8 cellular contexts compared by ENCODE assay signal in the genomic region with DNA sequence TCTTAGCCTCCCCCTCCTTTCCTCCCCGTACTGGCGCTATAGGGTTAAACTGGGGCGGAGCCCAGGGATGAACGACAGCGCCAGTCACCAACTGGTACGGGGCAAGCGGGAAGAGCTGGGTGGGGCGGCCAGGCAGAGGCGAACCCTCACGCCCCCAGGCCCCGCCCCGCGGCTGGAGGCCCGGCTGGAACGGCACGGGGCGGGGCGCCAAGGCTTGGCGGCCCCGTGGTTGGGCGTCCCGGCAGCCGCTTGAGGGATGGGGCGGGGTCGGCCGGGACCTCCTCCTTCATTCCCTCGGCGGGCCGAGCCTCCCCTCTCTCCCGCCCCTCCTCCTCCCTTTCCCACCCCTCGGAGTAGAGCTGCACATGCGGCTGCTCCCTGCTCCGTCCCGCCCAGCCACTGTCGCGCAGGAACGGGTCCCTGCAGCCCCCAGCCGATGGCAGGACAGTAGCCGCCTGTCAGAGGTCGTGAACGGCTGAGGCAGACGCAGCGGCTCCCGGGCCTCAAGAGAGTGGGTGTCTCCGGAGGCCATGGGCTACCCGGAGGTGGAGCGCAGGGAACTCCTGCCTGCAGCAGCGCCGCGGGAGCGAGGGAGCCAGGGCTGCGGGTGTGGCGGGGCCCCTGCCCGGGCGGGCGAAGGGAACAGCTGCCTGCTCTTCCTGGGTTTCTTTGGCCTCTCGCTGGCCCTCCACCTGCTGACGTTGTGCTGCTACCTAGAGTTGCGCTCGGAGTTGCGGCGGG. TPM values are rescaled to one million over a fixed set of nuclear protein-coding genes. Genes with fewer than 3 reads are reported as not detected.
DNase-seq lines count a peak whose midpoint lies in the region; ATAC-seq and TF ChIP-seq lines count a peak whose summit lies in the region.

A gene (plus strand): TSS at position 335 of the 741 bp plus-strand sequence.

- peak within 1 kb of the TSS; percentile 71 for H3K4me2 ChIP-seq in fibroblast of lung (ENCODE audit: extremely low read depth, insufficient read depth, low read length)

- H3K9ac ChIP-seq in fibroblast of lung (ENCODE audit: insufficient read depth, low read length) (no peak within 1 kb of the TSS), muscle layer of colon (ENCODE audit: low read length) (no peak within 1 kb of the TSS)

- no peak within 1 kb of the TSS for H3K27ac Mint-ChIP-seq in activated T-helper 17 cell treated with anti-CD3 and anti-CD28 coated beads, Interleukin-2, amount 50 U/mL, for 72 hours

- no peaks in the 10 kb centered on the region for H3K36me3 Mint-ChIP-seq in activated T-helper 17 cell treated with anti-CD3 and anti-CD28 coated beads, Interleukin-2, amount 50 U/mL, for 72 hours (ENCODE audit: low read depth)

- H3K4me3 Mint-ChIP-seq in activated T-helper 17 cell treated with anti-CD3 and anti-CD28 coated beads, Interleukin-2, amount 50 U/mL, for 72 hours, result peak within 1 kb of the TSS; percentile 71

- in situ Hi-C loops in GM13976 (cut with MboI; ENCODE audit: low sequenced_read_pairs, unreplicated experiment), result no loop called here

- H3K4me1 Mint-ChIP-seq in activated T-helper 17 cell treated with anti-CD3 and anti-CD28 coated beads, Interleukin-2, amount 50 U/mL, for 72 hours, result peaks cover 8% of the 10 kb centered on the region

- H2AFZ ChIP-seq in fibroblast of lung (ENCODE audit: low read length), result no peak within 1 kb of the TSS

- H3K79me2 ChIP-seq in fibroblast of lung (ENCODE audit: control insufficient read depth, insufficient read depth, low read length), result no peaks in the 10 kb centered on the region

- H4K20me1 ChIP-seq in fibroblast of lung (ENCODE audit: control insufficient read depth, extremely low read depth, insufficient read depth, low read length), result no peaks in the 10 kb centered on the region

- TF ChIP-seq CTCF in GM13976 (IDR thresholded peaks at IDR 0.05; ENCODE audit: borderline replicate concordance, control extremely low read depth, extremely low read depth, insufficient read depth, missing control alignments) (no peak), fibroblast of lung (conservative IDR thresholded peaks at IDR 0.05 in 1 of 2, IDR thresholded peaks at IDR 0.05 in 1 of 2; ENCODE audit: low read depth in 1 of 2, low read length in 2 of 2) (no peak)

- peak; percentile 30 for DNase-seq in GM13976 (ENCODE audit: low spot score)
- DNase-seq in OCI-M2 (lab: John Stamatoyannopoulos, UW; ENCODE audit: unreplicated experiment), result peak; percentile 20
- peak; percentile 28 to 70 for DNase-seq in fibroblast of lung (ENCODE audit: low read depth in 2 of 2)
- DNase-seq in stimulated activated CD8-positive, alpha-beta memory T cell treated with anti-CD3 and anti-CD28 coated beads, Interleukin-4, amount 100 ng/mL, for 24 hours (ENCODE audit: low read depth), result peak; percentile 40
- no peak for DNase-seq in NCI-H2107 (lab: John Stamatoyannopoulos, UW)

- peak; percentile 77 for ATAC-seq in HG03045 (IDR thresholded peaks at IDR 0.05; ENCODE audit: unreplicated experiment)
- ATAC-seq in activated T-helper 17 cell treated with anti-CD3 and anti-CD28 coated beads, Interleukin-2, amount 50 U/mL, for 72 hours (replicated peaks), result peak; percentile 97

- H3K9me3 Mint-ChIP-seq in activated T-helper 17 cell treated with anti-CD3 and anti-CD28 coated beads, Interleukin-2, amount 50 U/mL, for 72 hours, result no peaks in the 10 kb centered on the region

- no peaks in the 10 kb centered on the region for H3K4me1 ChIP-seq in fibroblast of lung (ENCODE audit: control insufficient read depth, extremely low read depth, insufficient read depth, low read length)
- no peaks in the 10 kb centered on the region for H3K4me1 ChIP-seq in muscle layer of colon (ENCODE audit: insufficient read depth, low read length)

- H3K36me3 ChIP-seq in fibroblast of lung (ENCODE audit: control insufficient read depth, insufficient read depth, low read length) (no peaks in the 10 kb centered on the region), muscle layer of colon (ENCODE audit: insufficient read depth, low read length) (no peaks in the 10 kb centered on the region)

- peaks cover 3% of the 10 kb centered on the region for H3K27me3 Mint-ChIP-seq in activated T-helper 17 cell treated with anti-CD3 and anti-CD28 coated beads, Interleukin-2, amount 50 U/mL, for 72 hours

- no peaks in the 10 kb centered on the region for H3K27me3 ChIP-seq in fibroblast of lung (ENCODE audit: control insufficient read depth, insufficient read depth, low read length)
- H3K27me3 ChIP-seq in muscle layer of colon (ENCODE audit: control insufficient read depth in 1 of 2, insufficient read depth in 2 of 2, low read length in 2 of 2), result peaks cover 0 to 21% of the 10 kb centered on the region in 2 donors

- H3K9me3 ChIP-seq in fibroblast of lung (ENCODE audit: control insufficient read depth, insufficient read depth, low read depth, low read length) (no peaks in the 10 kb centered on the region), muscle layer of colon (ENCODE audit: low read length) (no peaks in the 10 kb centered on the region)

- peak within 1 kb of the TSS; percentile 23 to 56 (median 42) for H3K4me3 ChIP-seq in fibroblast of lung (replicated peaks in 1 of 4; ENCODE audit: control extremely low read depth in 1 of 4, insufficient read depth in 1 of 4, low read depth in 3 of 4, low read length in 4 of 4)
- H3K4me3 ChIP-seq in muscle layer of colon (ENCODE audit: low read depth in 1 of 2, low read length in 2 of 2), result peak within 1 kb of the TSS; percentile 43 to 61

- H3K27ac ChIP-seq in fibroblast of lung (ENCODE audit: insufficient read depth, low read length) (no peak within 1 kb of the TSS), muscle layer of colon (ENCODE audit: low read depth, low read length) (no peak within 1 kb of the TSS)

RNA-seq across cellular contexts. Expression of the gene that starts here (rescaled TPM):
- 1 to 10 TPM; 2.2 to 6.5 TPM for total RNA-seq in activated T-helper 17 cell treated with anti-CD3 and anti-CD28 coated beads, Interleukin-2, amount 50 U/mL, for 72 hours
- 0.17 and 0.26 TPM in 2 replicates for total RNA-seq in fibroblast of lung
- 0.20 and 0.30 TPM in 2 replicates for polyA plus RNA-seq in fibroblast of lung
- 0.19 and 0.37 TPM in 2 replicates for polyA plus RNA-seq in fibroblast of lung (2012)
- polyA minus RNA-seq in fibroblast of lung (ENCODE audit: low replicate concordance), result 1.1 TPM in 1 of 2 replicates, not detected in the other
